8 cellular contexts compared by ENCODE assay signal in genomic region chr1:17439250-17440073, GRCh38. TPM values are rescaled to one million over a fixed set of nuclear protein-coding genes. Genes with fewer than 3 reads are reported as not detected.
DNase-seq lines count a peak whose midpoint lies in the region; ATAC-seq and TF ChIP-seq lines count a peak whose summit lies in the region.

RCC2 (minus strand) TSS chr1:17439677; CDS start chr1:17438514, 1,163 bp downstream.

- peak within 1 kb of the TSS; percentile 90 for H3K4me3 ChIP-seq in coronary artery

- POLR2A ChIA-PET in activated CD4-positive, alpha-beta T cell treated with anti-CD3 and anti-CD28 coated beads for 36 hours (lab: Charles Lee), result interaction anchor here (0.6 kb wide), 1 partner anchor 471 kb away, joined by 3 read pairs; no protein-coding TSS in a partner anchor

- no peaks in the 10 kb centered on the region for H3K9me3 Mint-ChIP-seq in activated CD4-positive, alpha-beta T cell treated with anti-CD3 and anti-CD28 coated beads for 36 hours (ENCODE audit: low read depth)

- H3K4me3 Mint-ChIP-seq in activated CD4-positive, alpha-beta T cell treated with anti-CD3 and anti-CD28 coated beads for 36 hours, result peak within 1 kb of the TSS; percentile 96

- peak within 1 kb of the TSS; percentile 96 for H3K27ac Mint-ChIP-seq in activated CD4-positive, alpha-beta T cell treated with anti-CD3 and anti-CD28 coated beads for 36 hours

- ATAC-seq in HG03066 (IDR thresholded peaks at IDR 0.05; ENCODE audit: low read depth, unreplicated experiment), result peak; percentile 39
- peak; percentile 69 for ATAC-seq in activated CD4-positive, alpha-beta T cell treated with anti-CD3 and anti-CD28 coated beads for 36 hours
- no peak for ATAC-seq in HG03457 (IDR thresholded peaks at IDR 0.05; ENCODE audit: unreplicated experiment)

- H3K36me3 Mint-ChIP-seq in activated CD4-positive, alpha-beta T cell treated with anti-CD3 and anti-CD28 coated beads for 36 hours (ENCODE audit: low read depth), result peaks cover 37% of the 10 kb centered on the region

- TF ChIP-seq CTCF in GM13977 (IDR thresholded peaks at IDR 0.05; ENCODE audit: extremely low read depth, insufficient read depth, missing control alignments) (peak; percentile 39), coronary artery (IDR thresholded peaks at IDR 0.05) (no peak)

- H3K27me3 Mint-ChIP-seq in activated CD4-positive, alpha-beta T cell treated with anti-CD3 and anti-CD28 coated beads for 36 hours, result no peaks in the 10 kb centered on the region

- DNase-seq in GM13977 (ENCODE audit: low spot score) (peak; percentile 94), NCI-H345 treated with DMSO at 0.1 percent for 48 hours (lab: John Stamatoyannopoulos, UW; ENCODE audit: unreplicated experiment) (peak; percentile 58), coronary artery (ENCODE audit: low spot score) (no peak), left kidney (ENCODE audit: low read depth, low spot score) (peak; percentile 89)
- peak; percentile 86 for DNase-seq in activated CD4-positive, alpha-beta T cell treated with anti-CD3 and anti-CD28 coated beads for 36 hours
- DNase-seq in stimulated activated CD4-positive, alpha-beta T cell treated with anti-CD3 and anti-CD28 coated beads, Interleukin-1b, Interleukin-23, amount 100 ng/mL, for 48 hours, result peak; percentile 71

- intact Hi-C loops in activated CD4-positive, alpha-beta T cell treated with anti-CD3 and anti-CD28 coated beads for 36 hours (cut with DNase I, micrococcal nuclease), result loop anchor here in 1 of 2 experiments (1.0 to 10.0 kb wide), 8 partner anchors 19 to 1912 kb away; partner anchors contain the start of genes ATP13A2, DDI2 and DNAJC16

- CTCF ChIA-PET in activated CD4-positive, alpha-beta T cell treated with anti-CD3 and anti-CD28 coated beads for 36 hours (lab: Charles Lee), result interaction anchor here (0.6 to 1.6 kb wide), 4 partner anchors 11 to 35 kb away, joined by 3 to 5 read pairs (median 3); no protein-coding TSS in a partner anchor

- H3K4me1 Mint-ChIP-seq in activated CD4-positive, alpha-beta T cell treated with anti-CD3 and anti-CD28 coated beads for 36 hours, result peaks cover 45% of the 10 kb centered on the region

- in situ Hi-C loops in GM13977 (cut with MboI; ENCODE audit: low pct_unique_long_range_greater_than_20kb, low sequenced_read_pairs, unreplicated experiment), result no loop called here

- H3K27ac ChIP-seq in coronary artery, result peak within 1 kb of the TSS; percentile 52 to 89

RNA-seq across cellular contexts. Expression of gene RCC2, which starts in this region (rescaled TPM):
- total RNA-seq in activated CD4-positive, alpha-beta T cell treated with anti-CD3 and anti-CD28 coated beads for 36 hours, result 100 to 1,000 TPM; 107 to 120 TPM
